In genomic region chr12:124906606-124907261, GRCh38 we compare ENCODE assay signal across 8 cellular contexts. TPM values are rescaled to one million over a fixed set of nuclear protein-coding genes. Genes with fewer than 3 reads are reported as not detected.
DNase-seq lines count a peak whose midpoint lies in the region; ATAC-seq and TF ChIP-seq lines count a peak whose summit lies in the region.

No MANE protein-coding gene starts in this region.

- DNase-seq in breast epithelium (ENCODE audit: low spot score in 2 of 2): peak; percentile 84 to 92
- peak; percentile 85 for DNase-seq in kidney epithelial cell (ENCODE audit: low read depth)
- peak; percentile 74 to 83 for DNase-seq in stimulated activated CD4-positive, alpha-beta T cell treated with anti-CD3 and anti-CD28 coated beads, Interleukin-4, amount 100 ng/mL, for 4 hours
- DNase-seq in NCI-H1092 (lab: John Stamatoyannopoulos, UW): no peak
- no peak for DNase-seq in NCI-H1694 (lab: John Stamatoyannopoulos, UW)

- H3K9me3 ChIP-seq in breast epithelium: no peaks in the 10 kb centered on the region

- TF ChIP-seq CTCF in breast epithelium (IDR thresholded peaks at IDR 0.05) (peak; percentile 98 to 99 (median 98)), kidney epithelial cell (IDR thresholded peaks at IDR 0.05; ENCODE audit: insufficient read depth, low read length, poor library complexity, severe bottlenecking) (peak; percentile 99)

- H3K4me1 Mint-ChIP-seq in T-helper 1 cell treated with Interleukin-12 subunit alpha and Interleukin-12 subunit beta and Interleukin-4 antibody, amounts not matched to agents 30 μg/mL and 1 μg/mL, for 36 hours (ENCODE audit: low read depth): peaks cover 23% of the 10 kb centered on the region

- no peaks in the 10 kb centered on the region for H3K36me3 ChIP-seq in breast epithelium
- H3K36me3 ChIP-seq in kidney epithelial cell (ENCODE audit: control insufficient read depth, insufficient read depth, low read length): no peaks in the 10 kb centered on the region

- H3K4me1 ChIP-seq in breast epithelium: peaks cover 15 to 16% of the 10 kb centered on the region in 2 donors

- peaks cover 20% of the 10 kb centered on the region for H3K36me3 Mint-ChIP-seq in T-helper 1 cell treated with Interleukin-12 subunit alpha and Interleukin-12 subunit beta and Interleukin-4 antibody, amounts not matched to agents 30 μg/mL and 1 μg/mL, for 36 hours (ENCODE audit: low read depth)

- H3K9me3 Mint-ChIP-seq in T-helper 1 cell treated with Interleukin-12 subunit alpha and Interleukin-12 subunit beta and Interleukin-4 antibody, amounts not matched to agents 30 μg/mL and 1 μg/mL, for 36 hours: no peaks in the 10 kb centered on the region

- H3K27me3 ChIP-seq in breast epithelium: no peaks in the 10 kb centered on the region
- no peaks in the 10 kb centered on the region for H3K27me3 ChIP-seq in kidney epithelial cell (ENCODE audit: control insufficient read depth, insufficient read depth, low read length)

- H3K27ac Mint-ChIP-seq in T-helper 1 cell treated with Interleukin-12 subunit alpha and Interleukin-12 subunit beta and Interleukin-4 antibody, amounts not matched to agents 30 μg/mL and 1 μg/mL, for 36 hours: peak overlapping the region; percentile 32

- intact Hi-C loops in breast epithelium (cut with DNase I; ENCODE audit: low total_unique reads): no loop called here

- no peaks in the 10 kb centered on the region for H3K27me3 Mint-ChIP-seq in T-helper 1 cell treated with Interleukin-12 subunit alpha and Interleukin-12 subunit beta and Interleukin-4 antibody, amounts not matched to agents 30 μg/mL and 1 μg/mL, for 36 hours (ENCODE audit: low read depth)

- TF ChIP-seq POLR2A in breast epithelium (IDR thresholded peaks at IDR 0.05): no peak

- H3K27ac ChIP-seq in breast epithelium: peak overlapping the region; percentile 52 to 56

- H3K4me3 Mint-ChIP-seq in T-helper 1 cell treated with Interleukin-12 subunit alpha and Interleukin-12 subunit beta and Interleukin-4 antibody, amounts not matched to agents 30 μg/mL and 1 μg/mL, for 36 hours: no peak overlapping the region

- peak; percentile 70 for ATAC-seq in GM18511 (IDR thresholded peaks at IDR 0.05; ENCODE audit: unreplicated experiment)
- peak; percentile 51 for ATAC-seq in HG03045 (IDR thresholded peaks at IDR 0.05; ENCODE audit: unreplicated experiment)

- no peak overlapping the region for H3K4me3 ChIP-seq in breast epithelium
- H3K4me3 ChIP-seq in kidney epithelial cell (ENCODE audit: low read depth, low read length): no peak overlapping the region

RNA-seq across cellular contexts. Expression of gene UBC, which starts 7.7 kb away (rescaled TPM):
- 1,000 to 10,000 TPM; 1,552 to 1,797 (median 1,598) TPM for total RNA-seq in breast epithelium
- 1,369 and 1,432 TPM in 2 replicates for total RNA-seq in kidney epithelial cell

RNA-seq across cellular contexts. Expression of gene SCARB1, which starts 43.1 kb away (rescaled TPM):
- total RNA-seq in breast epithelium (10 to 100 TPM; 18.4 to 61.3 (median 20.2) TPM), kidney epithelial cell (30.0 and 36.1 TPM in 2 replicates)

Comparison
In these comparisons a context has a peak if more than half of its experiments do, and no peak if none do; other contexts are left out.
1. DNase-seq: peak in breast epithelium (2 of 2), kidney epithelial cell (single experiment) and stimulated activated CD4-positive, alpha-beta T cell treated with anti-CD3 and anti-CD28 coated beads, Interleukin-4, amount 100 ng/mL, for 4 hours (2 of 2); none in NCI-H1092 (single experiment) and NCI-H1694 (single experiment).